Comparison of ENCODE assay signal across 8 cellular contexts in the genomic region with DNA sequence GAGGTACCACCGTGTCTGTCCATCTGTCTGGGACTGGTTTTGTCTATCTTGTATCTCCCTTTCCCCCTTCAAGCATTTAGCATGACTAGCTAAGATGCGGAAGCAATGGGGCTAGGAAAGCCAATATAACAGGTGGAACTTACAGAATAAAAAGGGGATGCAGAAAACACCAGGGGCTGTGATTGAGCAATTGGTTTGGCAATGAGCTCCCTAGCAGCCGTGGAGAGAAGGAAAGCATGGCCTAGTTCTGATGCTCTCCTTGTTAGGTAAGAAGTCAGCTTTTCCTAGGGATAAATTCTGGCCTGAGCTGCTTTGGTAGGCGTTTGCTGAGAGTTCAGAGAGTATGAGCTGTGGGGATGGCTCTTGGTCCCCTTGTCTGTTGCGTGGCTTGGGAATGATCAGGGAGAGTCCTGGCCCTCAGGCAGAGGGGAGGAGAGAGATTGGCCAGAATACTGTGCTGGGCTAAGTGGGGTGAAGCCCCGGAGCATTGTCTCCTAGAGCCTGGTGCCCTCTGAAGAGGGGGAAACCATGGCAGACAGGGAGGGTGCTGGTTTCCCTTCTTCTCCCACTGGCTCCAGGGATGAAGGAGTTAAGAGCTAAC. TPM values are rescaled to one million over a fixed set of nuclear protein-coding genes. Genes with fewer than 3 reads are reported as not detected.
DNase-seq lines count a peak whose midpoint lies in the region; ATAC-seq and TF ChIP-seq lines count a peak whose summit lies in the region.

No MANE protein-coding gene starts in this region.

- H3K36me3 Mint-ChIP-seq in WTC11 (peaks cover 11% of the 10 kb centered on the region), glutamatergic neuron (ENCODE audit: unreplicated experiment) (peaks cover 5% of the 10 kb centered on the region)

- no peak for TF ChIP-seq EP300 in SK-N-SH (IDR thresholded peaks at IDR 0.05; ENCODE audit: borderline replicate concordance in 1 of 2, low read depth in 1 of 2, low read length in 1 of 2)

- no peaks in the 10 kb centered on the region for H3K27me3 ChIP-seq in SK-N-SH (ENCODE audit: insufficient read depth)

- ATAC-seq in SK-N-SH treated with all-trans-retinoic acid at 6 μM for 48 hours (no peak), WTC11 (no peak), GM21528 (IDR thresholded peaks at IDR 0.05; ENCODE audit: low FRiP score, unreplicated experiment) (no peak)
- ATAC-seq in stimulated activated naive CD8-positive, alpha-beta T cell treated with anti-CD3 and anti-CD28 coated beads, Interleukin-15, amount 100 ng/mL, for 72 hours: no peak

- no peak overlapping the region for H2AFZ ChIP-seq in SK-N-SH (ENCODE audit: low read depth)

- H3K9me3 ChIP-seq in SK-N-SH: no peaks in the 10 kb centered on the region

- peaks cover 49% of the 10 kb centered on the region for H4K20me1 ChIP-seq in SK-N-SH (ENCODE audit: insufficient read depth)

- peak overlapping the region in 1 of 2 experiments; percentile 93; a peak in 1 of 4 replicates for H3K4me3 ChIP-seq in SK-N-SH (ENCODE audit: low read depth in 2 of 2, low read length in 1 of 2)

- CTCF ChIA-PET in SK-N-SH (lab: Yijun Ruan, JAX): interaction anchor here (0.8 to 18.3 kb wide), 19 partner anchors 11 to 125 kb away, joined by 3 to 675 read pairs (median 10); partner anchors contain the start of genes PSMD9, RHOF and TMEM120B
- CTCF ChIA-PET in WTC11 (lab: Charles Lee): interaction anchor here (0.5 to 11.9 kb wide), 26 partner anchors 11 to 281 kb away, joined by 3 to 532 read pairs (median 8); partner anchors contain the start of genes CFAP251, HPD, PSMD9 and RHOF

- H3K4me2 ChIP-seq in SK-N-SH: peak overlapping the region; percentile 97

- H3K9me3 Mint-ChIP-seq in WTC11 (no peaks in the 10 kb centered on the region), glutamatergic neuron (ENCODE audit: unreplicated experiment) (peaks cover 9% of the 10 kb centered on the region)
- H3K9me3 Mint-ChIP-seq in stimulated activated naive CD8-positive, alpha-beta T cell treated with anti-CD3 and anti-CD28 coated beads, Interleukin-15, amount 100 ng/mL, for 72 hours: no peaks in the 10 kb centered on the region

- H3F3A ChIP-seq in SK-N-SH (replicated peaks; ENCODE audit: insufficient read depth): peaks cover 18% of the 10 kb centered on the region

- H3K27me3 Mint-ChIP-seq in WTC11 (ENCODE audit: low read depth) (no peaks in the 10 kb centered on the region), glutamatergic neuron (ENCODE audit: unreplicated experiment) (peaks cover 13% of the 10 kb centered on the region)
- no peaks in the 10 kb centered on the region for H3K27me3 Mint-ChIP-seq in stimulated activated naive CD8-positive, alpha-beta T cell treated with anti-CD3 and anti-CD28 coated beads, Interleukin-15, amount 100 ng/mL, for 72 hours

- H3K4me1 ChIP-seq in SK-N-SH (ENCODE audit: control insufficient read depth in 1 of 2, insufficient read depth in 2 of 2, low read depth in 1 of 2, low read length in 1 of 2): peaks cover 25 to 29% of the 10 kb centered on the region in 2 experiments; a peak in 2 of 4 replicates

- DNase-seq in SK-N-SH (no peak), WTC11 (ENCODE audit: low spot score) (no peak), glutamatergic neuron (no peak), cortex of kidney (lab: John Stamatoyannopoulos, UW) (no peak), epidermal melanocyte (ENCODE audit: insufficient read length, low spot score) (no peak)
- no peak for DNase-seq in stimulated activated naive CD8-positive, alpha-beta T cell treated with anti-CD3 and anti-CD28 coated beads, Interleukin-15, amount 100 ng/mL, for 72 hours

- H3K9ac ChIP-seq in SK-N-SH: peak overlapping the region; percentile 59; the same call in 1 of the 2 replicates

- TF ChIP-seq RAD21 in SK-N-SH (IDR thresholded peaks at IDR 0.05; ENCODE audit: low read length): no peak

- no peak for TF ChIP-seq CTCF in SK-N-SH (IDR thresholded peaks at IDR 0.05)
- no peak for TF ChIP-seq CTCF in WTC11 (IDR thresholded peaks at IDR 0.05)
- no peak for TF ChIP-seq CTCF in glutamatergic neuron (IDR thresholded peaks at IDR 0.05; ENCODE audit: partially characterized antibody, unreplicated experiment)

- H3K27ac ChIP-seq in SK-N-SH (ENCODE audit: low read depth in 2 of 2, low read length in 1 of 2): peak overlapping the region in 1 of 2 experiments; percentile 18; a peak in 2 of 4 replicates

- H3K4me3 Mint-ChIP-seq in WTC11 (peak overlapping the region; percentile 87), glutamatergic neuron (ENCODE audit: unreplicated experiment) (peak overlapping the region; percentile 78)
- H3K4me3 Mint-ChIP-seq in stimulated activated naive CD8-positive, alpha-beta T cell treated with anti-CD3 and anti-CD28 coated beads, Interleukin-15, amount 100 ng/mL, for 72 hours: peak overlapping the region; percentile 86 to 94

- H3K27ac Mint-ChIP-seq in WTC11 (peak overlapping the region; percentile 17), glutamatergic neuron (ENCODE audit: unreplicated experiment) (peak overlapping the region; percentile 19)
- peak overlapping the region; percentile 30 to 55 for H3K27ac Mint-ChIP-seq in stimulated activated naive CD8-positive, alpha-beta T cell treated with anti-CD3 and anti-CD28 coated beads, Interleukin-15, amount 100 ng/mL, for 72 hours

- POLR2A ChIA-PET in SK-N-SH (lab: Yijun Ruan, JAX) (interaction anchor here (1.8 to 3.7 kb wide), 4 partner anchors 9 to 77 kb away, joined by 7 to 79 read pairs (median 20); partner anchors contain the start of genes PSMD9 and RHOF), WTC11 (lab: Charles Lee) (interaction anchor here (0.6 to 8.7 kb wide), 4 partner anchors 13 to 1665 kb away, joined by 3 to 161 read pairs (median 4); partner anchors contain the start of gene RHOF)

- H3K79me2 ChIP-seq in SK-N-SH (ENCODE audit: insufficient read depth): peaks cover 95% of the 10 kb centered on the region

- H3K36me3 ChIP-seq in SK-N-SH (replicated peaks in 1 of 2; ENCODE audit: control insufficient read depth in 1 of 2, insufficient read depth in 2 of 2, low read length in 1 of 2): peaks cover 40 to 46% of the 10 kb centered on the region in 2 experiments

- H3K4me1 Mint-ChIP-seq in WTC11 (peaks cover 39% of the 10 kb centered on the region), glutamatergic neuron (ENCODE audit: low read depth, unreplicated experiment) (peaks cover 14% of the 10 kb centered on the region)
- H3K4me1 Mint-ChIP-seq in stimulated activated naive CD8-positive, alpha-beta T cell treated with anti-CD3 and anti-CD28 coated beads, Interleukin-15, amount 100 ng/mL, for 72 hours: peaks cover 81% of the 10 kb centered on the region

- H3K9me2 ChIP-seq in SK-N-SH: no peaks in the 10 kb centered on the region

- 89% methylated on average over 6 of the region's 6 CpGs for WGBS in SK-N-SH (ENCODE audit: low lambda C conversion rate)

TF ChIP-seq in SK-N-SH, 30 proteins besides CTCF, POLR2A, EP300 and RAD21 (continues in another document):
- TF ChIP-seq ELF1 (IDR thresholded peaks at IDR 0.05): no peak
- no peak for TF ChIP-seq PBX3 (IDR thresholded peaks at IDR 0.05)
- no peak for TF ChIP-seq RCOR1 (IDR thresholded peaks at IDR 0.05; ENCODE audit: low read length)

TF ChIP-seq in SK-N-SH treated with all-trans-retinoic acid at 6 μM for 48 hours, 23 proteins besides CTCF, POLR2A, EP300 and RAD21 (continues in another document):
- no peak for TF ChIP-seq OSR1 (CRISPR knock-in tag; IDR thresholded peaks at IDR 0.05)
- TF ChIP-seq, protein P1, sequence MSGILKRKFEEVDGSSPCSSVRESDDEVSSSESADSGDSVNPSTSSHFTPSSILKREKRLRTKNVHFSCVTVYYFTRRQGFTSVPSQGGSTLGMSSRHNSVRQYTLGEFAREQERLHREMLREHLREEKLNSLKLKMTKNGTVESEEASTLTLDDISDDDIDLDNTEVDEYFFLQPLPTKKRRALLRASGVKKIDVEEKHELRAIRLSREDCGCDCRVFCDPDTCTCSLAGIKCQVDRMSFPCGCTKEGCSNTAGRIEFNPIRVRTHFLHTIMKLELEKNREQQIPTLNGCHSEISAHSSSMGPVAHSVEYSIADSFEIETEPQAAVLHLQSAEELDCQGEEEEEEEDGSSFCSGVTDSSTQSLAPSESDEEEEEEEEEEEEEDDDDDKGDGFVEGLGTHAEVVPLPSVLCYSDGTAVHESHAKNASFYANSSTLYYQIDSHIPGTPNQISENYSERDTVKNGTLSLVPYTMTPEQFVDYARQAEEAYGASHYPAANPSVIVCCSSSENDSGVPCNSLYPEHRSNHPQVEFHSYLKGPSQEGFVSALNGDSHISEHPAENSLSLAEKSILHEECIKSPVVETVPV (CRISPR knock-in tag; IDR thresholded peaks at IDR 0.05): no peak
- TF ChIP-seq RARB (CRISPR knock-in tag; IDR thresholded peaks at IDR 0.05): no peak
- TF ChIP-seq ZFP30 (CRISPR knock-in tag; IDR thresholded peaks at IDR 0.05): no peak

TF ChIP-seq in WTC11, 78 proteins besides CTCF, POLR2A, EP300 and RAD21:
- TF ChIP-seq ZNF423 (CRISPR knock-in tag; IDR thresholded peaks at IDR 0.05): peak; percentile 1; the same call in 1 of the 2 replicates
- TF ChIP-seq SMAD4 (CRISPR knock-in tag; IDR thresholded peaks at IDR 0.05): no peak

RNA-seq across cellular contexts. Expression of gene SETD1B, which starts 7.1 kb away (rescaled TPM):
- 1.2 and 2.0 TPM in 2 replicates for polyA plus RNA-seq in SK-N-SH (2012; rRNA removed)
- polyA plus RNA-seq in SK-N-SH (2012; cell fraction: cytosol; rRNA removed): 1.5 and 1.8 TPM in 2 replicates
- polyA plus RNA-seq in SK-N-SH (2012; cell fraction: nucleus; rRNA removed): 8.4 and 11.5 TPM in 2 replicates
- total RNA-seq in WTC11 (2021): 18.0 to 19.5 TPM (median 18.4 TPM) in 3 replicates
- 35.0 TPM for total RNA-seq in glutamatergic neuron (ENCODE audit: unreplicated experiment)

RNA-seq across cellular contexts. Expression of gene RHOF, which starts 17.4 kb away (rescaled TPM):
- 5.0 and 5.3 TPM in 2 replicates for polyA plus RNA-seq in SK-N-SH (2012; rRNA removed)
- polyA plus RNA-seq in SK-N-SH (2012; cell fraction: cytosol; rRNA removed): 2.3 and 2.8 TPM in 2 replicates
- 19.5 and 20.2 TPM in 2 replicates for polyA plus RNA-seq in SK-N-SH (2012; cell fraction: nucleus; rRNA removed)
- 35.8 to 45.3 TPM (median 36.2 TPM) in 3 replicates for total RNA-seq in WTC11 (2021)
- total RNA-seq in glutamatergic neuron (ENCODE audit: unreplicated experiment): 31.1 TPM

RNA-seq across cellular contexts. Expression of gene HPD, which starts 47.7 kb away (rescaled TPM):
- polyA plus RNA-seq in SK-N-SH (2012; rRNA removed): 1.8 and 1.9 TPM in 2 replicates
- polyA plus RNA-seq in SK-N-SH (2012; cell fraction: cytosol; rRNA removed): 2.0 TPM in 2 replicates
- polyA plus RNA-seq in SK-N-SH (2012; cell fraction: nucleus; rRNA removed): 2.2 and 2.8 TPM in 2 replicates
- 0.39 to 0.48 TPM (median 0.44 TPM) in 3 replicates for total RNA-seq in WTC11 (2021)
- not detected for total RNA-seq in glutamatergic neuron (ENCODE audit: unreplicated experiment)
